In the genomic region with DNA sequence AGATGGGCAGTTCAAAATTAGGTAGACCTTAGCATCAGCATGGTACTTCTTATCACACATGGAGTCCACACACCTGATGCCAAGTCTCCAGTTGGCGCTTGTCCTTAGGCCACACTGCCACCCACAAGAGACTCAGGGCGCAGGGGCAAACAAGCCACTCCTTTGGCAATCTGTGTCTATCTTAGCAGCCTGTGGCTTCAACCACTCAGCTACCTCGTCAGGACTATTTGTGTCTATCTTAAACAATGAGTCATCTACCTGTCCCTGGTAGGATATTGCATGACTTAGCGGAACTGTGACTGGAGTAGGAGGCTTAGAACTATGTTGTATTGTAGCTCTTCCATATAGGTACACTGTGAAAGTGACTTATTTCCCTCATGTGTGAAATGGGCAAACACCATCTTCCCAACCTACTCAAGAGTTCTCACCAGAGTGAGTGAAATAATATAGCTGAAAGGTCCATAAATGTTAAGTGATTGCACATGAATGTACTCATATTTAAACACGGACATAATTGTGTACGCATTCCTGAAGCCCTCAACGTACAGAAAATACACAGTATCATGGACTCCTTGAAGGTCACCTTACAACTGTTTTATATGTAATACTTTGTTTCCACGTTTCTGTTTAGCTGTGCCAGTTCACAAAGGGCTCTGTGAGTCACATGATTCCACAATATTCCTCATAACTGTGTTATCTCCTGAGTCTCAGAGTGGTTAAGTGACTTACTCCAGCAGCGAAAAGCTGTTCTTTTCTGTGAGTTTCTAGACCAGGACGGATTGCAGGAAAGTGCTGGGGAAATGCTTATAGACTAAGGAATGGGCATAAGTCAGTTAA, we compare ENCODE assay signal across 8 cellular contexts. TPM values are rescaled to one million over a fixed set of nuclear protein-coding genes. Genes with fewer than 3 reads are reported as not detected.
DNase-seq lines count a peak whose midpoint lies in the region; ATAC-seq, FAIRE-seq and TF ChIP-seq lines count a peak whose summit lies in the region.

No MANE protein-coding gene starts in this region.

- H2AFZ ChIP-seq in osteoblast (ENCODE audit: low read length), result peak overlapping the region; percentile 94

- H3K27ac ChIP-seq in left ventricle myocardium inferior (replicated peaks) (peak overlapping the region; percentile 96), esophagus muscularis mucosa (replicated peaks in 1 of 4) (peak overlapping the region; percentile 84 to 98 (median 96)), osteoblast (ENCODE audit: low read depth, low read length) (peak overlapping the region; percentile 78)

- no peaks in the 10 kb centered on the region for H3K27me3 ChIP-seq in left ventricle myocardium inferior (ENCODE audit: low read depth)
- H3K27me3 ChIP-seq in esophagus muscularis mucosa, result no peaks in the 10 kb centered on the region
- H3K27me3 ChIP-seq in osteoblast (ENCODE audit: insufficient read depth, low read length), result no peaks in the 10 kb centered on the region

- ATAC-seq in Right ventricle myocardium inferior, result no peak

- H3K36me3 ChIP-seq in left ventricle myocardium inferior (peaks cover 49% of the 10 kb centered on the region), esophagus muscularis mucosa (peaks cover 32 to 46% (median 43%) of the 10 kb centered on the region in 4 donors), osteoblast (ENCODE audit: insufficient read depth, low read length) (peaks cover 37% of the 10 kb centered on the region)

- no peak for DNase-seq in left ventricle myocardium inferior
- no peak for DNase-seq in Right ventricle myocardium inferior (ENCODE audit: missing footprints)
- no peak for DNase-seq in esophagus muscularis mucosa (ENCODE audit: extremely low spot score)
- peak; percentile 87 for DNase-seq in osteoblast (ENCODE audit: insufficient read length, low spot score, missing footprints)
- DNase-seq in GM19239 (ENCODE audit: insufficient read length, low spot score), result no peak
- no peak for DNase-seq in cortex of kidney (lab: John Stamatoyannopoulos, UW)
- DNase-seq in GM19240 (ENCODE audit: insufficient read length, low spot score), result no peak

- H3K4me3 ChIP-seq in left ventricle myocardium inferior, result peak overlapping the region; percentile 89
- peak overlapping the region; percentile 91 for H3K4me3 ChIP-seq in WI38 (ENCODE audit: low read depth, low read length)
- H3K4me3 ChIP-seq in esophagus muscularis mucosa, result peak overlapping the region; percentile 73 to 96 (median 84)
- H3K4me3 ChIP-seq in osteoblast (ENCODE audit: insufficient read depth, low read length), result peak overlapping the region; percentile 97

- no peak for TF ChIP-seq POLR2A in esophagus muscularis mucosa (IDR thresholded peaks at IDR 0.05; ENCODE audit: low read depth)

- H3K4me1 ChIP-seq in left ventricle myocardium inferior (peaks cover 63% of the 10 kb centered on the region), esophagus muscularis mucosa (peaks cover 18 to 46% (median 28%) of the 10 kb centered on the region in 4 donors), osteoblast (ENCODE audit: insufficient read depth, low read length) (peaks cover 9% of the 10 kb centered on the region)

- peaks cover 28% of the 10 kb centered on the region for H4K20me1 ChIP-seq in osteoblast (ENCODE audit: insufficient read depth, low read length)

- H3K79me2 ChIP-seq in osteoblast (ENCODE audit: insufficient read depth, low read length), result peaks cover 52% of the 10 kb centered on the region

- no peaks in the 10 kb centered on the region for H3K9me3 ChIP-seq in left ventricle myocardium inferior (replicated peaks)
- no peaks in the 10 kb centered on the region for H3K9me3 ChIP-seq in esophagus muscularis mucosa
- H3K9me3 ChIP-seq in osteoblast (ENCODE audit: low read depth, low read length), result no peaks in the 10 kb centered on the region

- 38% methylated on average over 10 of the region's 10 CpGs for WGBS in esophagus muscularis mucosa

- peak overlapping the region; percentile 98 for H3K4me2 ChIP-seq in osteoblast (ENCODE audit: insufficient read depth, low read length)

- no peak for TF ChIP-seq EP300 in esophagus muscularis mucosa (IDR thresholded peaks at IDR 0.05)

- intact Hi-C loops in left ventricle myocardium inferior (cut with micrococcal nuclease) (no loop called here), Right ventricle myocardium inferior (cut with DNase I) (no loop called here), esophagus muscularis mucosa (cut with DNase I) (loop anchor here (2.0 to 5.0 kb wide), 2 partner anchors 25 to 95 kb away; no protein-coding TSS in a partner anchor)

- TF ChIP-seq CTCF in left ventricle myocardium inferior (IDR thresholded peaks at IDR 0.05; ENCODE audit: borderline replicate concordance) (no peak), WI38 (IDR thresholded peaks at IDR 0.05; ENCODE audit: low read depth, low read length) (no peak), esophagus muscularis mucosa (IDR thresholded peaks at IDR 0.05) (no peak), osteoblast (IDR thresholded peaks at IDR 0.05; ENCODE audit: extremely low read depth, low read depth, low read length) (no peak)

- FAIRE-seq in GM19239 (lab: Jason Lieb, UNC), result no peak

RNA-seq across cellular contexts. Expression of a gene that starts 1.6 kb away (rescaled TPM):
- total RNA-seq in left ventricle myocardium inferior (17.8 TPM), Right ventricle myocardium inferior (18.5 TPM), esophagus muscularis mucosa (10 to 100 TPM; 31.1 to 42.2 (median 36.0) TPM), osteoblast (53.6 and 63.6 TPM in 2 replicates)
